Comparison of ENCODE assay signal across 23 cellular contexts in the genomic region with DNA sequence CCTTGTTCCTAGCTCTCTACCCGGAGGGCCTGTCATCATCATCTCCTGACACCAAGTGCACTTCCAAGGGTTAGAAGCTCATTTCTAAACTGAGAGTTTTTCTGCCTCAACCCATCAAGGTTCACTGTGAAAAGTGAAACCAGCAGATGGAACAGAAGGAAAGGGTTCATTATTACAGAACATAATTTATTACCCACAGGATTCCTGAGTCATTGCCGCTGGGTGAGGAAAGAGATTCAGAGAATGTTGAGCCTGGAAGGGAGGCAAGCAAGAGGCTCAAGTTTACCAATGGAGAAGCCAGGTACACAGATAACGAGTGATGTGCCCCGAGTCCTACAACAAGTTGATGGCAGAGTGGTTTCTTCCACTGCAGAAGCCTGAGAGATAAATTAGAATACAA.
"Had no signal": no experiment of that assay in that cellular context is flagged by ENCODE, and none has a peak within 500 bp of the region (broad histone marks: within the 10 kb centered on the region; RNA-seq: fewer than 3 reads in every experiment).

No MANE protein-coding gene starts in this region.

- H3K4me1 ChIP-seq: heart right ventricle, right atrium auricular region, transverse colon had no signal

- H3K27me3 ChIP-seq: brain microvascular endothelial cell, gastrocnemius medialis, heart right ventricle, right atrium auricular region, transverse colon had no signal

- H3K27ac ChIP-seq: brain microvascular endothelial cell, epithelial cell of prostate, gastrocnemius medialis, heart right ventricle, right atrium auricular region, skin epidermis, transverse colon had no signal

- H3K4me3 ChIP-seq: gastrocnemius medialis, heart right ventricle, right atrium auricular region, skin epidermis, transverse colon had no signal

- H3K4me1 Mint-ChIP-seq: naive thymus-derived CD4-positive, alpha-beta T cell had no signal

- H3K9me3 ChIP-seq: gastrocnemius medialis, heart right ventricle, right atrium auricular region, transverse colon had no signal

- DNase-seq: activated CD4-positive, alpha-beta T cell treated with anti-CD3 and anti-CD28 coated beads, Interleukin-2, amount 50 U/mL, for 1 hour; activated CD4-positive, CD25-positive, alpha-beta regulatory T cell; activated CD8-positive, alpha-beta memory T cell treated with anti-CD3 and anti-CD28 coated beads for 24 hours; activated gamma-delta T cell treated with Interleukin-2 at 50 U/mL for 16 hours; activated naive CD8-positive, alpha-beta T cell treated with anti-CD3 and anti-CD28 coated beads for 36 hours; amygdala; brain microvascular endothelial cell; cerebellar nuclear complex; effector memory CD8-positive, alpha-beta T cell; gastrocnemius medialis; heart right ventricle; left colon; mammary epithelial cell; naive thymus-derived CD4-positive, alpha-beta T cell; posterior cingulate gyrus; stimulated activated CD4-positive, alpha-beta T cell treated with anti-CD3 and anti-CD28 coated beads, Interleukin-4, amount 100 ng/mL, for 24 hours; stimulated activated naive CD4-positive, alpha-beta T cell treated with Interleukin-2 at 50 U/mL for 16 hours; transverse colon had no signal

- H3K36me3 ChIP-seq: brain microvascular endothelial cell, gastrocnemius medialis, heart right ventricle, right atrium auricular region, transverse colon had no signal

- H3K27me3 Mint-ChIP-seq: activated naive CD8-positive, alpha-beta T cell treated with anti-CD3 and anti-CD28 coated beads for 36 hours; dendritic cell treated with granulocyte-macrophage colony-stimulating factor and Interleukin-4, amounts not matched to agents 40 ng/mL and 50 ng/mL, for 4 days; effector memory CD8-positive, alpha-beta T cell; naive thymus-derived CD4-positive, alpha-beta T cell had no signal

- ATAC-seq: effector memory CD8-positive, alpha-beta T cell; gastrocnemius medialis; heart right ventricle; left colon; naive thymus-derived CD4-positive, alpha-beta T cell had no signal

- H3K36me3 Mint-ChIP-seq: activated naive CD8-positive, alpha-beta T cell treated with anti-CD3 and anti-CD28 coated beads for 36 hours had no signal

- H3K27ac Mint-ChIP-seq: activated naive CD8-positive, alpha-beta T cell treated with anti-CD3 and anti-CD28 coated beads for 36 hours; dendritic cell treated with granulocyte-macrophage colony-stimulating factor and Interleukin-4, amounts not matched to agents 40 ng/mL and 50 ng/mL, for 4 days; effector memory CD8-positive, alpha-beta T cell; naive thymus-derived CD4-positive, alpha-beta T cell; T-helper 2 cell treated with Interferon-gamma antibody and Interleukin-4, amounts not matched to agents 5 μg/mL and 100 μg/mL, for 36 hours had no signal

- H3K9me3 Mint-ChIP-seq: activated naive CD8-positive, alpha-beta T cell treated with anti-CD3 and anti-CD28 coated beads for 36 hours; dendritic cell treated with granulocyte-macrophage colony-stimulating factor and Interleukin-4, amounts not matched to agents 40 ng/mL and 50 ng/mL, for 4 days; effector memory CD8-positive, alpha-beta T cell; naive thymus-derived CD4-positive, alpha-beta T cell; T-helper 2 cell treated with Interferon-gamma antibody and Interleukin-4, amounts not matched to agents 5 μg/mL and 100 μg/mL, for 36 hours had no signal

- H3K4me3 Mint-ChIP-seq: activated naive CD8-positive, alpha-beta T cell treated with anti-CD3 and anti-CD28 coated beads for 36 hours; dendritic cell treated with granulocyte-macrophage colony-stimulating factor and Interleukin-4, amounts not matched to agents 40 ng/mL and 50 ng/mL, for 4 days; effector memory CD8-positive, alpha-beta T cell; naive thymus-derived CD4-positive, alpha-beta T cell; T-helper 2 cell treated with Interferon-gamma antibody and Interleukin-4, amounts not matched to agents 5 μg/mL and 100 μg/mL, for 36 hours had no signal
